In the genomic region with DNA sequence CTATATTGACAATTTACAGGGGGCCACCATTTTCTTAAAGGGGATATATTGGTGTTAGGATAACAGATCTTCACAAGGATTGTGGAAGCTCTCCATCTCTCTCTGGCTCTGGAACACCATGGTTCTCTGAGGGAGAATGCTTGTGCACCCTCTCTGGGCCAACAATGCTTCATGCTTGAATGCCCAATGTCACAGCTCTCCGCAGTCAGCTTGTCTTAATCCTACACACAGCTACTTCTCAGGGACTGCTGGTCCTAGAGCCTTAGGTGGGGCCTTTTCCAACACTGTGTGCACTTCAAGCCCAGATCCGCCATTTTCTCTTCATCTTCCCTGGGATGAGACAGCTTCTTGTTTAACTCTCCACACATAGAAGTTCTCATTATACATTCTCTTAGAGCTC, we compare ENCODE assay signal across 17 cellular contexts. TPM values are rescaled to one million over a fixed set of nuclear protein-coding genes. Genes with fewer than 3 reads are reported as not detected.
"Had no signal": no experiment of that assay in that cellular context is flagged by ENCODE, and none has a peak within 500 bp of the region (broad histone marks: within the 10 kb centered on the region; RNA-seq: fewer than 3 reads in every experiment).

No MANE protein-coding gene starts in this region.

- H3K4me1 Mint-ChIP-seq: activated naive CD4-positive, alpha-beta T cell treated with anti-CD3 and anti-CD28 coated beads, Interleukin-2, amount 10 ng/mL, durations not matched to agents 7 days and 5 days; activated T-helper 17 cell treated with anti-CD3 and anti-CD28 coated beads, Interleukin-2, amount 50 U/mL, for 72 hours; nephron had no signal

- H3K9me3 Mint-ChIP-seq: activated T-helper 17 cell treated with anti-CD3 and anti-CD28 coated beads, Interleukin-2, amount 50 U/mL, for 72 hours had no signal

- H3K79me2 ChIP-seq: hepatocyte had no signal

- DNase-seq: activated naive CD4-positive, alpha-beta T cell treated with anti-CD3 and anti-CD28 coated beads, Interleukin-2, amount 10 ng/mL, durations not matched to agents 7 days and 5 days; activated T-cell treated with anti-CD3 and anti-CD28 coated beads for 4 hours; kidney glomerular epithelial cell; mesendoderm; stimulated activated CD4-positive, alpha-beta T cell treated with anti-CD3 and anti-CD28 coated beads, Interleukin-15, amount 100 ng/mL, for 24 hours; stimulated activated CD4-positive, alpha-beta T cell treated with anti-CD3 and anti-CD28 coated beads, Interleukin-4, amount 100 ng/mL, for 24 hours; stimulated activated naive CD4-positive, alpha-beta T cell; SW 1271 had no signal

- H3K27me3 Mint-ChIP-seq: activated T-helper 17 cell treated with anti-CD3 and anti-CD28 coated beads, Interleukin-2, amount 50 U/mL, for 72 hours had no signal

- H3K9me3 ChIP-seq: prostate gland had no signal

- H3K27ac ChIP-seq: esophagus muscularis mucosa, hepatocyte, prostate gland, transverse colon had no signal

- H3K36me3 Mint-ChIP-seq: activated naive CD4-positive, alpha-beta T cell treated with anti-CD3 and anti-CD28 coated beads, Interleukin-2, amount 10 ng/mL, durations not matched to agents 7 days and 5 days had no signal

- H3K27me3 ChIP-seq: esophagus muscularis mucosa, hepatocyte, transverse colon had no signal

- ATAC-seq: activated T-helper 17 cell treated with anti-CD3 and anti-CD28 coated beads, Interleukin-2, amount 50 U/mL, for 72 hours had no signal

- H3K4me3 ChIP-seq: esophagus muscularis mucosa, hepatocyte, prostate gland, transverse colon had no signal

- H3K4me3 Mint-ChIP-seq: activated naive CD4-positive, alpha-beta T cell treated with anti-CD3 and anti-CD28 coated beads, Interleukin-2, amount 10 ng/mL, durations not matched to agents 7 days and 5 days; activated T-helper 17 cell treated with anti-CD3 and anti-CD28 coated beads, Interleukin-2, amount 50 U/mL, for 72 hours; nephron; T-helper 2 cell treated with Interferon-gamma antibody and Interleukin-4, amounts not matched to agents 5 μg/mL and 100 μg/mL, for 36 hours had no signal

- H3K4me2 ChIP-seq: hepatocyte had no signal

- H3K36me3 ChIP-seq: esophagus muscularis mucosa, prostate gland, transverse colon had no signal

- H3K27ac Mint-ChIP-seq: activated naive CD4-positive, alpha-beta T cell treated with anti-CD3 and anti-CD28 coated beads, Interleukin-2, amount 10 ng/mL, durations not matched to agents 7 days and 5 days; activated T-helper 17 cell treated with anti-CD3 and anti-CD28 coated beads, Interleukin-2, amount 50 U/mL, for 72 hours; nephron; T-helper 2 cell treated with Interferon-gamma antibody and Interleukin-4, amounts not matched to agents 5 μg/mL and 100 μg/mL, for 36 hours had no signal

- H3K4me1 ChIP-seq: prostate gland had no signal

- H2AFZ ChIP-seq: hepatocyte had no signal

- FAIRE-seq: astrocyte, bronchial epithelial cell had no signal

RNA-seq across cellular contexts. Expression of a gene that starts 6.9 kb away (rescaled TPM):
- total RNA-seq: activated T-helper 17 cell treated with anti-CD3 and anti-CD28 coated beads, Interleukin-2, amount 50 U/mL, for 72 hours had no signal
